In the genomic region with DNA sequence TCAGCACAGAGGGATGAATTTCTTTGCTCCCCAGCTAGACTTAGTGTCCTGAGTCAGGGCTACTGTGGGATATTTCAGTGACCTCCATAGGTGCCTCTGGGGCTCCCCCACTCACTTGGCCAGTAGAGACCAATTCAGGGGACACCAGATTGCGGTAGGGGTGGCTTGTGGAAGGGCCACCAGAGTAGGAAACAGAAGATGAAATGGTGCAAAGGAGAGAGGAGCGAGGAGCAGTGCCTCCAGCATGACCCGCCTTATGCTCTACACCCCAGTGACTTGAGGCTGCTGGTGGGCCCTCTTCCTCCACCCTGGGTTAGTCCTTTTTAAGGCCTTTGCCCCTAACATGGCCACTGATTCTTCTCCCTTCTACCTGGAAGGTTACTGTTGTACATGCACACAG, we compare ENCODE assay signal across 9 cellular contexts. TPM values are rescaled to one million over a fixed set of nuclear protein-coding genes. Genes with fewer than 3 reads are reported as not detected.
A peak's percentile ranks its signal among the peaks of the same experiment; 100 is the strongest.
DNase-seq lines count a peak whose midpoint lies in the region; ATAC-seq, FAIRE-seq and TF ChIP-seq lines count a peak whose summit lies in the region.
"Had no signal": no experiment of that assay in that cellular context is flagged by ENCODE, and none has a peak within 500 bp of the region (broad histone marks: within the 10 kb centered on the region; RNA-seq: fewer than 3 reads in every experiment).

No MANE protein-coding gene starts in this region.

- peaks cover 5% of the 10 kb centered on the region for H3K27me3 Mint-ChIP-seq in activated CD4-positive, alpha-beta T cell treated with anti-CD3 and anti-CD28 coated beads, Interleukin-2, amount 10 ng/mL, durations not matched to agents 7 days and 5 days
- peaks cover 3% of the 10 kb centered on the region for H3K27me3 Mint-ChIP-seq in activated CD8-positive, alpha-beta T cell treated with anti-CD3 and anti-CD28 coated beads, Interleukin-2, amount 10 ng/mL, durations not matched to agents 7 days and 5 days (ENCODE audit: low read depth)

- DNase-seq in activated CD4-positive, alpha-beta T cell treated with anti-CD3 and anti-CD28 coated beads, Interleukin-2, amount 10 ng/mL, durations not matched to agents 7 days and 5 days: no peak
- DNase-seq in activated CD4-positive, alpha-beta T cell treated with anti-CD3 and anti-CD28 coated beads for 4 hours: no peak
- no peak for DNase-seq in activated CD8-positive, alpha-beta T cell treated with anti-CD3 and anti-CD28 coated beads, Interleukin-2, amount 10 ng/mL, durations not matched to agents 7 days and 5 days
- DNase-seq in GM12891 (ENCODE audit: insufficient read length, low spot score): no peak
- no peak for DNase-seq in GM10248 (ENCODE audit: extremely low spot score)
- DNase-seq: NCI-H524 treated with DMSO at 0.1 percent for 48 hours had no signal

- peaks cover 52% of the 10 kb centered on the region for H3K4me1 ChIP-seq in thymus (ENCODE audit: control insufficient read depth, insufficient read depth, low read length)

- H3K27me3 ChIP-seq in thymus (ENCODE audit: control insufficient read depth, insufficient read depth): no peaks in the 10 kb centered on the region

- POLR2A ChIA-PET in activated CD4-positive, alpha-beta T cell treated with anti-CD3 and anti-CD28 coated beads, Interleukin-2, amount 10 ng/mL, durations not matched to agents 7 days and 5 days (lab: Charles Lee): interaction anchor here (1.6 kb wide), 1 partner anchor 15 kb away, joined by 11 read pairs; a partner anchor contains a TSS
- POLR2A ChIA-PET in activated CD8-positive, alpha-beta T cell treated with anti-CD3 and anti-CD28 coated beads, Interleukin-2, amount 10 ng/mL, durations not matched to agents 7 days and 5 days (lab: Charles Lee): interaction anchor here (0.6 to 1.9 kb wide), 3 partner anchors 26 to 271 kb away, joined by 4 to 6 read pairs (median 5); a partner anchor contains a TSS
- POLR2A ChIA-PET in GM10248 (lab: Yijun Ruan, JAX): no interaction called here

- peaks cover 49% of the 10 kb centered on the region for H3K36me3 Mint-ChIP-seq in activated CD4-positive, alpha-beta T cell treated with anti-CD3 and anti-CD28 coated beads, Interleukin-2, amount 10 ng/mL, durations not matched to agents 7 days and 5 days (ENCODE audit: low read depth)
- H3K36me3 Mint-ChIP-seq in activated CD8-positive, alpha-beta T cell treated with anti-CD3 and anti-CD28 coated beads, Interleukin-2, amount 10 ng/mL, durations not matched to agents 7 days and 5 days (ENCODE audit: low read depth): peaks cover 65% of the 10 kb centered on the region

- peaks cover 10% of the 10 kb centered on the region for H3K36me3 ChIP-seq in thymus (ENCODE audit: control insufficient read depth, insufficient read depth)

- peak overlapping the region; percentile 93 for H3K27ac Mint-ChIP-seq in activated CD4-positive, alpha-beta T cell treated with anti-CD3 and anti-CD28 coated beads, Interleukin-2, amount 10 ng/mL, durations not matched to agents 7 days and 5 days
- peak overlapping the region; percentile 90 for H3K27ac Mint-ChIP-seq in activated CD8-positive, alpha-beta T cell treated with anti-CD3 and anti-CD28 coated beads, Interleukin-2, amount 10 ng/mL, durations not matched to agents 7 days and 5 days

- H3K9me3 ChIP-seq in iPS-18c (ENCODE audit: control insufficient read depth, insufficient read depth, low read length) (no peaks in the 10 kb centered on the region), thymus (ENCODE audit: control insufficient read depth) (no peaks in the 10 kb centered on the region)

- H3K4me3 ChIP-seq in iPS-18c (ENCODE audit: insufficient read depth, low read depth, low read length) (peak overlapping the region; percentile 97), thymus (ENCODE audit: low read length) (no peak overlapping the region)

- no peak for TF ChIP-seq CTCF in GM10248 (IDR thresholded peaks at IDR 0.05; ENCODE audit: control extremely low read depth, extremely low read depth, low read depth, missing control alignments)

- TF ChIP-seq POLR2A in GM12891 (IDR thresholded peaks at IDR 0.05; ENCODE audit: low read depth, low read length): no peak

- CTCF ChIA-PET in activated CD4-positive, alpha-beta T cell treated with anti-CD3 and anti-CD28 coated beads, Interleukin-2, amount 10 ng/mL, durations not matched to agents 7 days and 5 days (lab: Charles Lee): interaction anchor here (0.5 to 2.8 kb wide), 10 partner anchors 9 to 297 kb away, joined by 3 to 17 read pairs (median 7); no protein-coding TSS in a partner anchor
- CTCF ChIA-PET in activated CD8-positive, alpha-beta T cell treated with anti-CD3 and anti-CD28 coated beads, Interleukin-2, amount 10 ng/mL, durations not matched to agents 7 days and 5 days (lab: Charles Lee): interaction anchor here (1.1 to 3.3 kb wide), 16 partner anchors 15 to 281 kb away, joined by 3 to 35 read pairs (median 8); a partner anchor contains a TSS
- CTCF ChIA-PET in GM10248 (lab: Yijun Ruan, JAX): interaction anchor here (0.8 to 3.1 kb wide), 17 partner anchors 8 to 547 kb away, joined by 3 to 73 read pairs (median 4); a partner anchor contains a TSS

- ATAC-seq in activated CD8-positive, alpha-beta T cell treated with anti-CD3 and anti-CD28 coated beads, Interleukin-2, amount 10 ng/mL, durations not matched to agents 7 days and 5 days: no peak
- no peak for ATAC-seq in GM21619 (IDR thresholded peaks at IDR 0.05; ENCODE audit: unreplicated experiment)

- H3K4me3 Mint-ChIP-seq in activated CD4-positive, alpha-beta T cell treated with anti-CD3 and anti-CD28 coated beads, Interleukin-2, amount 10 ng/mL, durations not matched to agents 7 days and 5 days: peak overlapping the region; percentile 91
- H3K4me3 Mint-ChIP-seq in activated CD8-positive, alpha-beta T cell treated with anti-CD3 and anti-CD28 coated beads, Interleukin-2, amount 10 ng/mL, durations not matched to agents 7 days and 5 days: peak overlapping the region; percentile 94

- no peak for FAIRE-seq in GM12891 (lab: Jason Lieb, UNC)

- H3K27ac ChIP-seq in thymus (ENCODE audit: low read depth): peak overlapping the region; percentile 46

- peaks cover 73% of the 10 kb centered on the region for H3K4me1 Mint-ChIP-seq in activated CD4-positive, alpha-beta T cell treated with anti-CD3 and anti-CD28 coated beads, Interleukin-2, amount 10 ng/mL, durations not matched to agents 7 days and 5 days
- peaks cover 70% of the 10 kb centered on the region for H3K4me1 Mint-ChIP-seq in activated CD8-positive, alpha-beta T cell treated with anti-CD3 and anti-CD28 coated beads, Interleukin-2, amount 10 ng/mL, durations not matched to agents 7 days and 5 days (ENCODE audit: low read depth)

- 100% methylated on average over 3 of the region's 3 CpGs for WGBS in thymus

- H3K9me3 Mint-ChIP-seq in activated CD4-positive, alpha-beta T cell treated with anti-CD3 and anti-CD28 coated beads, Interleukin-2, amount 10 ng/mL, durations not matched to agents 7 days and 5 days: no peaks in the 10 kb centered on the region
- H3K9me3 Mint-ChIP-seq in activated CD8-positive, alpha-beta T cell treated with anti-CD3 and anti-CD28 coated beads, Interleukin-2, amount 10 ng/mL, durations not matched to agents 7 days and 5 days (ENCODE audit: insufficient read depth): no peaks in the 10 kb centered on the region

TF ChIP-seq in GM12891, 5 proteins besides CTCF, POLR2A, EP300 and RAD21:
- TF ChIP-seq POU2F2 (IDR thresholded peaks at IDR 0.05; ENCODE audit: low read depth, low read length) (no peak), SPI1 (IDR thresholded peaks at IDR 0.05; ENCODE audit: low read depth, low read length) (no peak), POLR2AphosphoS5 (IDR thresholded peaks at IDR 0.05; ENCODE audit: low read depth, low read length) (no peak), PAX5 (IDR thresholded peaks at IDR 0.05; ENCODE audit: insufficient read depth, low read length, severe bottlenecking) (no peak), TAF1 (IDR thresholded peaks at IDR 0.05; ENCODE audit: low read depth, low read length) (no peak)

RNA-seq across cellular contexts. Expression of a gene that starts 2.5 kb away (rescaled TPM):
- total RNA-seq in activated CD4-positive, alpha-beta T cell treated with anti-CD3 and anti-CD28 coated beads, Interleukin-2, amount 10 ng/mL, durations not matched to agents 7 days and 5 days: 10 to 100 TPM; 45.7 to 52.5 TPM
- total RNA-seq in activated CD8-positive, alpha-beta T cell treated with anti-CD3 and anti-CD28 coated beads, Interleukin-2, amount 10 ng/mL, durations not matched to agents 7 days and 5 days: 10 to 100 TPM; 52.6 to 53.2 TPM
- polyA plus RNA-seq in thymus: 14.1 TPM
- 36.3 TPM for polyA plus RNA-seq in GM12891 (2012; ENCODE audit: low read depth, missing spikeins)

RNA-seq across cellular contexts. Expression of a gene that starts 15.2 kb away (rescaled TPM):
- 100 to 1,000 TPM; 206 to 236 TPM for total RNA-seq in activated CD4-positive, alpha-beta T cell treated with anti-CD3 and anti-CD28 coated beads, Interleukin-2, amount 10 ng/mL, durations not matched to agents 7 days and 5 days
- total RNA-seq in activated CD8-positive, alpha-beta T cell treated with anti-CD3 and anti-CD28 coated beads, Interleukin-2, amount 10 ng/mL, durations not matched to agents 7 days and 5 days: 100 to 1,000 TPM; 141 to 151 TPM
- polyA plus RNA-seq in thymus: 272 TPM
- polyA plus RNA-seq in GM12891 (2012; ENCODE audit: low read depth, missing spikeins): 43.9 TPM
